8 cellular contexts compared by ENCODE assay signal in the genomic region with DNA sequence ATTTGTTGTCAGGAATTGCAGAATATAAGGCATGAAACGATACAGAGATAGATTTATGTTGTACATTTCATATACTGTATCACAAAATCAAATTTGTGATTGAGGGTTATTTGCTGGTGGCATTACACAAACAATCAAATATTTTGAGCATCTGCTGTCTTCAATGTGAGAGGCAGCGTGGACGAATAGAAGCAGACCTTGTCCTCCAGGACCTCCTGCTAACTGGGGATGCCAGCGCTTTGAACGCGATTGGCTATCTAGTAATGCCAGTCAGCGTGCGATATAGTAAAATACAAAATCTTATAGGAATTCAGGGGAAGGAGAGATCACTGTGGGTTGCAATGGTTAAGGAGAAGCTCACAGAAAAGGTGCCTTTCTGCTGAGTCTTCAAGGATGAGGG. TPM values are rescaled to one million over a fixed set of nuclear protein-coding genes. Genes with fewer than 3 reads are reported as not detected.
DNase-seq lines count a peak whose midpoint lies in the region; ATAC-seq, FAIRE-seq and TF ChIP-seq lines count a peak whose summit lies in the region.

No MANE protein-coding gene starts in this region.

- H3K4me3 ChIP-seq in fibroblast of mammary gland (ENCODE audit: control insufficient read depth, low read depth, low read length) (peak overlapping the region; percentile 42), sigmoid colon (peak overlapping the region; percentile 68 to 95 (median 80))

- H3K9me3 ChIP-seq in sigmoid colon: no peaks in the 10 kb centered on the region

- intact Hi-C loops in sigmoid colon (cut with DNase I): loop anchor here (1.0 to 10.0 kb wide), 2 partner anchors 483 to 578 kb away; no protein-coding TSS in a partner anchor

- H3K27me3 Mint-ChIP-seq in T-cell: peaks cover 14 to 16% of the 10 kb centered on the region in 2 donors

- no peaks in the 10 kb centered on the region for H3K27me3 ChIP-seq in sigmoid colon

- TF ChIP-seq EP300 in sigmoid colon (IDR thresholded peaks at IDR 0.05): no peak

- DNase-seq in GM12892 (ENCODE audit: insufficient read length): no peak
- DNase-seq in T-cell: no peak
- no peak for DNase-seq in fibroblast of mammary gland (ENCODE audit: low read depth)
- DNase-seq in sigmoid colon: no peak
- no peak for DNase-seq in urothelium cell line (ENCODE audit: low spot score)
- DNase-seq in SKM-1 (lab: John Stamatoyannopoulos, UW; ENCODE audit: unreplicated experiment): no peak
- DNase-seq in erythroblast (lab: John Stamatoyannopoulos, UW): no peak

- 64 to 75% methylated on average over 8 of the region's 8 CpGs for WGBS in sigmoid colon, 2 donors

- H3K9me3 Mint-ChIP-seq in T-cell: peaks cover 5 to 21% (median 5%) of the 10 kb centered on the region in 3 donors

- POLR2A ChIA-PET in T-cell (lab: Charles Lee): interaction anchor here in 1 of 2 donors (0.5 kb wide), 1 partner anchor 10 kb away, joined by 3 read pairs; no protein-coding TSS in a partner anchor

- FAIRE-seq in GM12892 (lab: Jason Lieb, UNC) (peak; percentile 62), urothelium cell line (lab: Jason Lieb, UNC) (no peak)

- H3K27ac Mint-ChIP-seq in T-cell: peak overlapping the region; percentile 90 to 94

- TF ChIP-seq POLR2A in GM12892 (IDR thresholded peaks at IDR 0.05; ENCODE audit: low read depth, low read length) (no peak), sigmoid colon (IDR thresholded peaks at IDR 0.05) (no peak), erythroblast (IDR thresholded peaks at IDR 0.05; ENCODE audit: low read length) (no peak)

- H3K27ac ChIP-seq in sigmoid colon: peak overlapping the region; percentile 89 to 94 (median 91)

- no peak for ATAC-seq in T-cell (replicated peaks in 1 of 4)
- no peak for ATAC-seq in GM18907 (IDR thresholded peaks at IDR 0.05; ENCODE audit: unreplicated experiment)

- peaks cover 0 to 30% (median 6%) of the 10 kb centered on the region in 4 donors for H3K36me3 ChIP-seq in sigmoid colon

- CTCF ChIA-PET in T-cell (lab: Charles Lee): interaction anchor here (0.6 to 1.5 kb wide), 9 partner anchors 10 to 486 kb away, joined by 3 to 5 read pairs (median 3); no protein-coding TSS in a partner anchor

- H3K4me1 ChIP-seq in sigmoid colon: peaks cover 0 to 42% (median 32%) of the 10 kb centered on the region in 4 donors

- peaks cover 12 to 43% (median 34%) of the 10 kb centered on the region in 3 donors for H3K4me1 Mint-ChIP-seq in T-cell

- H3K36me3 Mint-ChIP-seq in T-cell: peaks cover 28% of the 10 kb centered on the region

- TF ChIP-seq CTCF in fibroblast of mammary gland (conservative IDR thresholded peaks at IDR 0.05; ENCODE audit: control insufficient read depth, insufficient read depth, low read depth, low read length): no peak
- TF ChIP-seq CTCF in sigmoid colon (IDR thresholded peaks at IDR 0.05): no peak

- H3K4me3 Mint-ChIP-seq in T-cell: peak overlapping the region; percentile 82 to 84 (median 83)

RNA-seq across cellular contexts. Expression of gene SNX19, which starts 0.6 kb away (rescaled TPM):
- polyA plus RNA-seq in GM12892 (2012; ENCODE audit: missing spikeins): 19.9 TPM
- 10 to 100 TPM; 42.7 to 61.1 (median 57.2) TPM for total RNA-seq in T-cell
- total RNA-seq in sigmoid colon: 100 to 1,000 TPM in 1 of 4 donors, 10 to 100 TPM in 3; 72.1 to 124 (median 85.9) TPM
- 10 to 100 TPM; 14.1 to 25.0 (median 16.8) TPM for polyA plus RNA-seq in sigmoid colon
